In genomic region chrX:56978172-56978571, GRCh38 we compare ENCODE assay signal across 8 cellular contexts. TPM values are rescaled to one million over a fixed set of nuclear protein-coding genes. Genes with fewer than 3 reads are reported as not detected.
DNase-seq lines count a peak whose midpoint lies in the region; FAIRE-seq and TF ChIP-seq lines count a peak whose summit lies in the region.

No MANE protein-coding gene starts in this region.

- no peaks in the 10 kb centered on the region for H3K36me3 ChIP-seq in MM.1S (replicated peaks; ENCODE audit: insufficient read depth, low read length)
- H3K36me3 ChIP-seq in SU-DHL-6 (ENCODE audit: low read length): no peaks in the 10 kb centered on the region

- no peaks in the 10 kb centered on the region for H3K4me1 Mint-ChIP-seq in HFFc6 (ENCODE audit: low read depth)

- no peaks in the 10 kb centered on the region for H3K9me3 Mint-ChIP-seq in HFFc6

- no peaks in the 10 kb centered on the region for H3K27me3 Mint-ChIP-seq in HFFc6 (ENCODE audit: insufficient read depth)

- H3K79me2 ChIP-seq in MM.1S (ENCODE audit: low read length) (no peaks in the 10 kb centered on the region), SU-DHL-6 (ENCODE audit: insufficient read depth, low read length) (no peaks in the 10 kb centered on the region)

- H3K9ac ChIP-seq in MM.1S (ENCODE audit: low read length) (no peak overlapping the region), SU-DHL-6 (ENCODE audit: low read length) (no peak overlapping the region)

- H3K9me2 ChIP-seq in MM.1S (replicated peaks; ENCODE audit: insufficient read depth, low read length) (no peaks in the 10 kb centered on the region), SU-DHL-6 (replicated peaks; ENCODE audit: insufficient read depth, low read length) (no peaks in the 10 kb centered on the region)

- no peaks in the 10 kb centered on the region for H3F3A ChIP-seq in MM.1S (ENCODE audit: insufficient read depth, low read length)
- no peaks in the 10 kb centered on the region for H3F3A ChIP-seq in SU-DHL-6 (ENCODE audit: insufficient read depth)

- no peaks in the 10 kb centered on the region for H3K9me3 ChIP-seq in MM.1S (replicated peaks; ENCODE audit: insufficient read depth, low read length)
- H3K9me3 ChIP-seq in SU-DHL-6 (ENCODE audit: insufficient read depth, low read length): no peaks in the 10 kb centered on the region

- TF ChIP-seq CTCF in AG09319 (IDR thresholded peaks at IDR 0.05; ENCODE audit: low read depth, low read length): peak; percentile 67
- TF ChIP-seq CTCF in GM12874 (IDR thresholded peaks at IDR 0.05; ENCODE audit: insufficient read depth, low read depth, low read length): peak; percentile 36; the same call in 1 of the 2 replicates
- peak; percentile 79 for TF ChIP-seq CTCF in HFFc6 (IDR thresholded peaks at IDR 0.05)
- peak; percentile 74 for TF ChIP-seq CTCF in MM.1S (IDR thresholded peaks at IDR 0.05; ENCODE audit: low read length)
- TF ChIP-seq CTCF in SU-DHL-6 (IDR thresholded peaks at IDR 0.05; ENCODE audit: insufficient read depth, low read length, poor library complexity, severe bottlenecking): peak; percentile 21
- TF ChIP-seq CTCF in coronary artery (IDR thresholded peaks at IDR 0.05): peak; percentile 39

- no peak overlapping the region for H3K4me3 Mint-ChIP-seq in HFFc6

- no peaks in the 10 kb centered on the region for H3K36me3 Mint-ChIP-seq in HFFc6 (ENCODE audit: low read depth)

- FAIRE-seq in urothelium cell line (lab: Jason Lieb, UNC): no peak

- no peaks in the 10 kb centered on the region for H4K20me1 ChIP-seq in MM.1S (ENCODE audit: insufficient read depth, low read length)
- no peaks in the 10 kb centered on the region for H4K20me1 ChIP-seq in SU-DHL-6 (ENCODE audit: low read depth, low read length)

- no peaks in the 10 kb centered on the region for H3K27me3 ChIP-seq in MM.1S (replicated peaks; ENCODE audit: insufficient read depth, low read length)
- no peaks in the 10 kb centered on the region for H3K27me3 ChIP-seq in SU-DHL-6 (ENCODE audit: low read length)

- 0 out of 2 replicates have a peak, but pooled peaks cover 2% of the 10 kb centered on the region for H3K4me1 ChIP-seq in MM.1S (ENCODE audit: low read length)

- H3K4me2 ChIP-seq in MM.1S (ENCODE audit: low read depth, low read length) (no peak overlapping the region), SU-DHL-6 (ENCODE audit: low read depth, low read length, poor library complexity, severe bottlenecking) (no peak overlapping the region)

- H3K27ac Mint-ChIP-seq in HFFc6: no peak overlapping the region

- H3K4me3 ChIP-seq in MM.1S (ENCODE audit: low read length) (no peak overlapping the region), SU-DHL-6 (ENCODE audit: insufficient read depth, low read length, poor library complexity, severe bottlenecking) (no peak overlapping the region), coronary artery (no peak overlapping the region)

- H2AFZ ChIP-seq in MM.1S (ENCODE audit: low read length): no peak overlapping the region
- no peak overlapping the region for H2AFZ ChIP-seq in SU-DHL-6 (ENCODE audit: low read depth, low read length, severe bottlenecking)

- no peak for DNase-seq in AG09319 (ENCODE audit: extremely low read depth, low read depth)
- peak; percentile 35 for DNase-seq in HFFc6
- DNase-seq in MM.1S: peak; percentile 73
- DNase-seq in coronary artery (ENCODE audit: low spot score): no peak
- DNase-seq in medulla oblongata (ENCODE audit: extremely low spot score): peak; percentile 43
- peak; percentile 32 for DNase-seq in urothelium cell line (ENCODE audit: low spot score)

- H3K27ac ChIP-seq in MM.1S (ENCODE audit: low read length) (no peak overlapping the region), SU-DHL-6 (ENCODE audit: low read depth, low read length) (no peak overlapping the region), coronary artery (no peak overlapping the region)

RNA-seq across cellular contexts. Expression of gene SPIN3, which starts 17.2 kb away (rescaled TPM):
- 1 to 10 TPM; 6.3 to 8.1 (median 7.2) TPM for total RNA-seq in HFFc6 (2021; fragmentation: NEBNext Ultra II Directional; extraction: Animal tissue kit (Norgen Biotek cat#: 25700))

Comparison
In these comparisons a context has a peak if more than half of its experiments do, and no peak if none do; other contexts are left out.
1. DNase-seq: peak in HFFc6 (single experiment), MM.1S (single experiment), medulla oblongata (single experiment) and urothelium cell line (single experiment); none in AG09319 (single experiment) and coronary artery (single experiment).
2. CTCF ChIP-seq: peak in every context shown above with its lines; median percentile 79 in HFFc6; 74 in MM.1S; 67 in AG09319; 39 in coronary artery; 36 in GM12874; 21 in SU-DHL-6.